36 cellular contexts compared by ENCODE assay signal in genomic region chr10:62887642-62888041, GRCh38.
"Had no signal": no experiment of that assay in that cellular context is flagged by ENCODE, and none has a peak within 500 bp of the region (broad histone marks: within the 10 kb centered on the region; RNA-seq: fewer than 3 reads in every experiment).

No MANE protein-coding gene starts in this region.

- H3K36me3 Mint-ChIP-seq: activated CD4-positive, alpha-beta memory T cell treated with anti-CD3 and anti-CD28 coated beads for 36 hours; activated naive CD4-positive, alpha-beta T cell treated with anti-CD3 and anti-CD28 coated beads, Interleukin-2, amount 50 U/mL, for 72 hours; activated naive CD8-positive, alpha-beta T cell treated with anti-CD3 and anti-CD28 coated beads for 36 hours had no signal

- H3K27ac Mint-ChIP-seq: activated B cell treated with CpG ODN at 0.5 μM for 24 hours; activated CD4-positive, alpha-beta memory T cell treated with anti-CD3 and anti-CD28 coated beads for 36 hours; activated CD4-positive, alpha-beta T cell treated with anti-CD3 and anti-CD28 coated beads, Interleukin-2, amount 10 ng/mL, durations not matched to agents 24 days and 14 days; activated CD8-positive, alpha-beta T cell treated with anti-CD3 and anti-CD28 coated beads for 36 hours; activated naive CD4-positive, alpha-beta T cell treated with anti-CD3 and anti-CD28 coated beads for 36 hours; activated naive CD4-positive, alpha-beta T cell treated with anti-CD3 and anti-CD28 coated beads, Interleukin-2, amount 50 U/mL, for 72 hours; activated naive CD8-positive, alpha-beta T cell treated with anti-CD3 and anti-CD28 coated beads for 36 hours; activated T-cell treated with anti-CD3 and anti-CD28 coated beads, Interleukin-2, amount 50 U/mL, for 72 hours; activated T-helper 1 cell treated with anti-CD3 and anti-CD28 coated beads, Interleukin-12 subunit alpha, Interleukin-12 subunit beta, Interleukin-2, Interleukin-4 antibody, amounts not matched to agents 30 ng/mL and 10 ng/mL and 1 ng/mL, durations not matched to agents 14 hours and 24 hours and 36 hours; activated T-helper 17 cell treated with anti-CD3 and anti-CD28 coated beads, Interleukin-2, amount 50 U/mL, for 72 hours; T-helper 1 cell treated with Interleukin-12 subunit alpha and Interleukin-12 subunit beta and Interleukin-4 antibody, amounts not matched to agents 30 μg/mL and 1 μg/mL, for 36 hours; T-helper 2 cell treated with Interferon-gamma antibody and Interleukin-4, amounts not matched to agents 5 μg/mL and 100 μg/mL, for 36 hours had no signal

- H3K36me3 ChIP-seq: adrenal gland, brain microvascular endothelial cell, breast epithelium had no signal

- H3K4me3 ChIP-seq: adrenal gland, body of pancreas, breast epithelium had no signal

- H3K27me3 ChIP-seq: adrenal gland, body of pancreas, brain microvascular endothelial cell, breast epithelium had no signal

- H3K9me3 ChIP-seq: adrenal gland, body of pancreas, breast epithelium had no signal

- DNase-seq: activated B cell treated with CpG ODN at 0.5 μM for 24 hours; activated CD4-positive, alpha-beta memory T cell treated with anti-CD3 and anti-CD28 coated beads for 36 hours; activated CD4-positive, alpha-beta T cell treated with anti-CD3 and anti-CD28 coated beads for 4 hours; activated CD4-positive, alpha-beta T cell treated with anti-CD3 and anti-CD28 coated beads, Interleukin-2, amount 10 ng/mL, durations not matched to agents 24 days and 14 days; activated CD4-positive, alpha-beta T cell treated with anti-CD3 and anti-CD28 coated beads, Interleukin-2, amount 50 U/mL, for 1 hour; activated CD4-positive, alpha-beta T cell treated with anti-CD3 and anti-CD28 coated beads, Interleukin-2, amount 50 U/mL, for 4 hours; activated CD4-positive, CD25-positive, alpha-beta regulatory T cell treated with anti-CD3 and anti-CD28 coated beads, Interleukin-2, amount 50 U/mL, for 72 hours; activated CD8-positive, alpha-beta memory T cell treated with anti-CD3 and anti-CD28 coated beads, Interleukin-2, amount 50 U/mL, for 4 hours; activated CD8-positive, alpha-beta T cell treated with anti-CD3 and anti-CD28 coated beads for 36 hours; activated effector memory CD4-positive, alpha-beta T cell treated with anti-CD3 and anti-CD28 coated beads, Interleukin-2, amount 50 U/mL, for 16 hours; activated gamma-delta T cell treated with Interleukin-2 at 50 U/mL for 16 hours; activated naive CD4-positive, alpha-beta T cell; activated naive CD4-positive, alpha-beta T cell treated with anti-CD3 and anti-CD28 coated beads for 36 hours; activated naive CD4-positive, alpha-beta T cell treated with anti-CD3 and anti-CD28 coated beads, Interleukin-2, amount 50 U/mL, for 16 hours; activated naive CD8-positive, alpha-beta T cell treated with anti-CD3 and anti-CD28 coated beads for 36 hours; activated T-cell treated with anti-CD3 and anti-CD28 coated beads for 4 hours; activated T-cell treated with anti-CD3 and anti-CD28 coated beads, Interleukin-2, amount 50 U/mL, for 1 hour; activated T-cell treated with anti-CD3 and anti-CD28 coated beads, Interleukin-2, amount 50 U/mL, for 4 hours; activated T-cell treated with anti-CD3 and anti-CD28 coated beads, Interleukin-2, amount 50 U/mL, for 72 hours; adrenal gland; amniotic stem cell; aorta; body of pancreas; brain microvascular endothelial cell; caudate nucleus; T-helper 1 cell; T-helper 2 cell; T-helper 9 cell had no signal

- H3K9me3 Mint-ChIP-seq: activated B cell treated with CpG ODN at 0.5 μM for 24 hours; activated CD4-positive, alpha-beta memory T cell treated with anti-CD3 and anti-CD28 coated beads for 36 hours; activated CD8-positive, alpha-beta T cell treated with anti-CD3 and anti-CD28 coated beads for 36 hours; activated naive CD4-positive, alpha-beta T cell treated with anti-CD3 and anti-CD28 coated beads for 36 hours; activated naive CD4-positive, alpha-beta T cell treated with anti-CD3 and anti-CD28 coated beads, Interleukin-2, amount 50 U/mL, for 72 hours; activated naive CD8-positive, alpha-beta T cell treated with anti-CD3 and anti-CD28 coated beads for 36 hours; activated T-cell treated with anti-CD3 and anti-CD28 coated beads, Interleukin-2, amount 50 U/mL, for 4 hours; activated T-cell treated with anti-CD3 and anti-CD28 coated beads, Interleukin-2, amount 50 U/mL, for 72 hours; activated T-helper 1 cell treated with anti-CD3 and anti-CD28 coated beads, Interleukin-12 subunit alpha, Interleukin-12 subunit beta, Interleukin-2, Interleukin-4 antibody, amounts not matched to agents 30 ng/mL and 10 ng/mL and 1 ng/mL, durations not matched to agents 14 hours and 24 hours and 36 hours; activated T-helper 17 cell treated with anti-CD3 and anti-CD28 coated beads, Interleukin-2, amount 50 U/mL, for 72 hours; central memory CD8-positive, alpha-beta T cell; T-helper 1 cell treated with Interleukin-12 subunit alpha and Interleukin-12 subunit beta and Interleukin-4 antibody, amounts not matched to agents 30 μg/mL and 1 μg/mL, for 36 hours; T-helper 2 cell treated with Interferon-gamma antibody and Interleukin-4, amounts not matched to agents 5 μg/mL and 100 μg/mL, for 36 hours had no signal

- H3K27ac ChIP-seq: adrenal gland, body of pancreas, brain microvascular endothelial cell, breast epithelium, VCaP had no signal

- H3K4me1 ChIP-seq: adrenal gland, body of pancreas, breast epithelium had no signal

- ATAC-seq: activated CD8-positive, alpha-beta T cell treated with anti-CD3 and anti-CD28 coated beads for 36 hours; activated naive CD4-positive, alpha-beta T cell treated with anti-CD3 and anti-CD28 coated beads, Interleukin-2, amount 50 U/mL, for 72 hours; activated T-cell treated with anti-CD3 and anti-CD28 coated beads, Interleukin-2, amount 50 U/mL, for 4 hours; activated T-cell treated with anti-CD3 and anti-CD28 coated beads, Interleukin-2, amount 50 U/mL, for 72 hours; activated T-helper 17 cell treated with anti-CD3 and anti-CD28 coated beads, Interleukin-2, amount 50 U/mL, for 72 hours; body of pancreas had no signal

- H3K4me3 Mint-ChIP-seq: activated B cell treated with CpG ODN at 0.5 μM for 24 hours; activated CD4-positive, alpha-beta memory T cell treated with anti-CD3 and anti-CD28 coated beads for 36 hours; activated CD4-positive, alpha-beta T cell treated with anti-CD3 and anti-CD28 coated beads, Interleukin-2, amount 10 ng/mL, durations not matched to agents 24 days and 14 days; activated CD8-positive, alpha-beta T cell treated with anti-CD3 and anti-CD28 coated beads for 36 hours; activated naive CD4-positive, alpha-beta T cell treated with anti-CD3 and anti-CD28 coated beads for 36 hours; activated naive CD8-positive, alpha-beta T cell treated with anti-CD3 and anti-CD28 coated beads for 36 hours; activated T-cell treated with anti-CD3 and anti-CD28 coated beads, Interleukin-2, amount 50 U/mL, for 4 hours; activated T-cell treated with anti-CD3 and anti-CD28 coated beads, Interleukin-2, amount 50 U/mL, for 72 hours; activated T-helper 1 cell treated with anti-CD3 and anti-CD28 coated beads, Interleukin-12 subunit alpha, Interleukin-12 subunit beta, Interleukin-2, Interleukin-4 antibody, amounts not matched to agents 30 ng/mL and 10 ng/mL and 1 ng/mL, durations not matched to agents 14 hours and 24 hours and 36 hours; activated T-helper 17 cell treated with anti-CD3 and anti-CD28 coated beads, Interleukin-2, amount 50 U/mL, for 72 hours; central memory CD8-positive, alpha-beta T cell; T-helper 1 cell treated with Interleukin-12 subunit alpha and Interleukin-12 subunit beta and Interleukin-4 antibody, amounts not matched to agents 30 μg/mL and 1 μg/mL, for 36 hours; T-helper 2 cell treated with Interferon-gamma antibody and Interleukin-4, amounts not matched to agents 5 μg/mL and 100 μg/mL, for 36 hours had no signal

- H3K4me1 Mint-ChIP-seq: activated B cell treated with CpG ODN at 0.5 μM for 24 hours; central memory CD8-positive, alpha-beta T cell had no signal
